1 cellular context compared by ENCODE assay signal in the genomic region with DNA sequence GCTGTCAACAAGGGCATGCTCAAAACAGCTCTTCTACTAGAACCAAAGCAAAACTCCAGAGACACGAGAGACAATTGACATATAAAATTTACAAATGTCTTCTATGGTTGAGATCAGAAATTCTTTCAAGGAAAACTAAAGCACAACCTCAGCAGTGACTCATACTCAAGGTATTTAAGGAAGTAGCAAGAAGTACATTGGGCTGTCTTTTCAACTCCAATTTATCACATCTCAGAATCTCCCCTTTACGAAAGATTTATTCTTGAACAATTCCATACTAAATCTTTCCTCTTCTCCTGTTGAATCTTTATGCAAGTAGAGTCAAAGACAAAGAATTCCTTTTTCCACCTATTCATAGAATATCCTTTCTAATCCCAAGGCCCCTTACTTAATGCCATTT.
A peak's percentile ranks its signal among the peaks of the same experiment; 100 is the strongest.
TF ChIP-seq lines count a peak whose summit lies in the region.

No MANE protein-coding gene starts in this region.

TF ChIP-seq in SK-N-SH, 30 proteins besides CTCF, POLR2A, EP300 and RAD21 (continued from another document):
- TF ChIP-seq, protein P1, sequence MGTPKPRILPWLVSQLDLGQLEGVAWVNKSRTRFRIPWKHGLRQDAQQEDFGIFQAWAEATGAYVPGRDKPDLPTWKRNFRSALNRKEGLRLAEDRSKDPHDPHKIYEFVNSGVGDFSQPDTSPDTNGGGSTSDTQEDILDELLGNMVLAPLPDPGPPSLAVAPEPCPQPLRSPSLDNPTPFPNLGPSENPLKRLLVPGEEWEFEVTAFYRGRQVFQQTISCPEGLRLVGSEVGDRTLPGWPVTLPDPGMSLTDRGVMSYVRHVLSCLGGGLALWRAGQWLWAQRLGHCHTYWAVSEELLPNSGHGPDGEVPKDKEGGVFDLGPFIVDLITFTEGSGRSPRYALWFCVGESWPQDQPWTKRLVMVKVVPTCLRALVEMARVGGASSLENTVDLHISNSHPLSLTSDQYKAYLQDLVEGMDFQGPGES (IDR thresholded peaks at IDR 0.05; ENCODE audit: low read depth, low read length) = no peak
- no peak for TF ChIP-seq YY1 (IDR thresholded peaks at IDR 0.05; ENCODE audit: low read depth)
- TF ChIP-seq, protein P2, sequence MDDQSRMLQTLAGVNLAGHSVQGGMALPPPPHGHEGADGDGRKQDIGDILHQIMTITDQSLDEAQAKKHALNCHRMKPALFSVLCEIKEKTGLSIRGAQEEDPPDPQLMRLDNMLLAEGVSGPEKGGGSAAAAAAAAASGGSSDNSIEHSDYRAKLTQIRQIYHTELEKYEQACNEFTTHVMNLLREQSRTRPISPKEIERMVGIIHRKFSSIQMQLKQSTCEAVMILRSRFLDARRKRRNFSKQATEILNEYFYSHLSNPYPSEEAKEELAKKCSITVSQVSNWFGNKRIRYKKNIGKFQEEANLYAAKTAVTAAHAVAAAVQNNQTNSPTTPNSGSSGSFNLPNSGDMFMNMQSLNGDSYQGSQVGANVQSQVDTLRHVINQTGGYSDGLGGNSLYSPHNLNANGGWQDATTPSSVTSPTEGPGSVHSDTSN (IDR thresholded peaks at IDR 0.05) = peak; percentile 91
- no peak for TF ChIP-seq NRF1 (IDR thresholded peaks at IDR 0.05; ENCODE audit: low read depth, low read length)
- TF ChIP-seq MEF2A (IDR thresholded peaks at IDR 0.05; ENCODE audit: borderline replicate concordance, low read depth) = no peak
- TF ChIP-seq GATA2 (CRISPR knock-in tag; IDR thresholded peaks at IDR 0.05) = no peak
- TF ChIP-seq SMC3 (IDR thresholded peaks at IDR 0.05; ENCODE audit: low read depth, low read length) = no peak
- no peak for TF ChIP-seq MXI1 (IDR thresholded peaks at IDR 0.05; ENCODE audit: low read depth, low read length)
- TF ChIP-seq RFX5 (IDR thresholded peaks at IDR 0.05; ENCODE audit: low read length) = no peak
- TF ChIP-seq NFIC (IDR thresholded peaks at IDR 0.05; ENCODE audit: borderline replicate concordance) = peak; percentile 53; the same call in 1 of the 2 replicates
- TF ChIP-seq TAF1 (IDR thresholded peaks at IDR 0.05; ENCODE audit: borderline replicate concordance, low read depth, low read length) = no peak
- TF ChIP-seq FOXM1 (IDR thresholded peaks at IDR 0.05; ENCODE audit: low read depth) = no peak
- no peak for TF ChIP-seq REST (IDR thresholded peaks at IDR 0.05; ENCODE audit: low read depth, low read length)
- peak; percentile 60; the same call in 1 of the 2 replicates for TF ChIP-seq TEAD4 (IDR thresholded peaks at IDR 0.05; ENCODE audit: borderline replicate concordance, insufficient read depth)
- no peak for TF ChIP-seq GABPA (IDR thresholded peaks at IDR 0.05; ENCODE audit: low read depth)
- TF ChIP-seq CHD2 (IDR thresholded peaks at IDR 0.05; ENCODE audit: low read length, partially characterized antibody) = no peak
